In genomic region chr11:100890779-100891178, GRCh38 we compare ENCODE assay signal across 14 cellular contexts.
DNase-seq lines count a peak whose midpoint lies in the region; ATAC-seq and TF ChIP-seq lines count a peak whose summit lies in the region.
"Had no signal": no experiment of that assay in that cellular context is flagged by ENCODE, and none has a peak within 500 bp of the region (broad histone marks: within the 10 kb centered on the region; RNA-seq: fewer than 3 reads in every experiment).

No MANE protein-coding gene starts in this region.

- no peaks in the 10 kb centered on the region for H3K9me3 ChIP-seq in skeletal muscle satellite cell (replicated peaks; ENCODE audit: low read length)
- no peaks in the 10 kb centered on the region for H3K9me3 ChIP-seq in CD8-positive, alpha-beta T cell (ENCODE audit: low read length)
- H3K9me3 ChIP-seq: HAP-1, stomach had no signal

- 62 to 73% methylated on average over 3 of the region's 3 CpGs for WGBS in lower leg skin, 2 donors

- TF ChIP-seq CTCF in WTC11 (IDR thresholded peaks at IDR 0.05): no peak
- no peak for TF ChIP-seq CTCF in lower leg skin (IDR thresholded peaks at IDR 0.05)
- TF ChIP-seq CTCF in CD8-positive, alpha-beta T cell (IDR thresholded peaks at IDR 0.05): no peak
- no peak for TF ChIP-seq CTCF in RWPE1 (conservative IDR thresholded peaks at IDR 0.05; ENCODE audit: low read depth)
- TF ChIP-seq CTCF in GM13976 (IDR thresholded peaks at IDR 0.05; ENCODE audit: borderline replicate concordance, control extremely low read depth, extremely low read depth, insufficient read depth, missing control alignments): no peak

- ATAC-seq in WTC11: no peak
- no peak for ATAC-seq in CD8-positive, alpha-beta T cell

- intact Hi-C loops in lower leg skin (cut with DNase I; ENCODE audit: low total_unique reads): no loop called here
- intact Hi-C loops in CD8-positive, alpha-beta T cell (cut with DNase I, micrococcal nuclease): no loop called here

- H3K27me3 Mint-ChIP-seq in WTC11 (ENCODE audit: low read depth): no peaks in the 10 kb centered on the region
- no peaks in the 10 kb centered on the region for H3K27me3 Mint-ChIP-seq in CD8-positive, alpha-beta T cell (ENCODE audit: low read depth)

- no peaks in the 10 kb centered on the region for H3K27me3 ChIP-seq in skeletal muscle satellite cell (ENCODE audit: control insufficient read depth, insufficient read depth, low read length)
- H3K27me3 ChIP-seq in CD8-positive, alpha-beta T cell (ENCODE audit: insufficient read depth, low read length): no peaks in the 10 kb centered on the region
- H3K27me3 ChIP-seq: stomach had no signal

- H3K9me3 Mint-ChIP-seq in WTC11: no peaks in the 10 kb centered on the region
- no peaks in the 10 kb centered on the region for H3K9me3 Mint-ChIP-seq in CD8-positive, alpha-beta T cell

- no peak overlapping the region for H3K27ac ChIP-seq in CD8-positive, alpha-beta T cell (ENCODE audit: low read depth, low read length)
- no peak overlapping the region for H3K27ac ChIP-seq in RWPE1
- H3K27ac ChIP-seq: stomach had no signal

- no peak overlapping the region for H3K9ac ChIP-seq in skeletal muscle satellite cell (ENCODE audit: low read depth, low read length)

- no peak for TF ChIP-seq POLR2A in lower leg skin (IDR thresholded peaks at IDR 0.05)

- in situ Hi-C loops in GM13976 (cut with MboI; ENCODE audit: low sequenced_read_pairs, unreplicated experiment): no loop called here

- DNase-seq in GM04504 (ENCODE audit: low read depth) (peak; percentile 82), WTC11 (ENCODE audit: low spot score) (no peak), glomerular visceral epithelial cell (ENCODE audit: extremely low spot score) (peak; percentile 79), lower leg skin (ENCODE audit: low spot score in 2 of 2) (no peak), RWPE1 (ENCODE audit: low spot score) (no peak), GM13976 (ENCODE audit: low spot score) (no peak)
- DNase-seq in CD8-positive, alpha-beta T cell: no peak
- DNase-seq: activated CD4-positive, alpha-beta T cell treated with anti-CD3 and anti-CD28 coated beads, Interleukin-2, amount 50 U/mL, for 1 hour; activated effector memory CD4-positive, alpha-beta T cell treated with anti-CD3 and anti-CD28 coated beads, Interleukin-2, amount 50 U/mL, for 16 hours; foreskin melanocyte; KBM-7; stomach had no signal

- no peaks in the 10 kb centered on the region for H3K36me3 ChIP-seq in skeletal muscle satellite cell (ENCODE audit: insufficient read depth, low read length)
- H3K36me3 ChIP-seq in CD8-positive, alpha-beta T cell (ENCODE audit: insufficient read depth, low read length): no peaks in the 10 kb centered on the region
- H3K36me3 ChIP-seq: HAP-1, stomach had no signal

- POLR2A ChIA-PET in WTC11 (lab: Charles Lee) (no interaction called here), RWPE1 (lab: Yijun Ruan, JAX; ENCODE audit: low non-redundant PET) (no interaction called here)
- POLR2A ChIA-PET in CD8-positive, alpha-beta T cell (lab: Charles Lee): no interaction called here

- no peak overlapping the region for H3K4me3 Mint-ChIP-seq in WTC11
- H3K4me3 Mint-ChIP-seq in CD8-positive, alpha-beta T cell: no peak overlapping the region

- H3K36me3 Mint-ChIP-seq in WTC11: no peaks in the 10 kb centered on the region
- H3K36me3 Mint-ChIP-seq in CD8-positive, alpha-beta T cell: no peaks in the 10 kb centered on the region

- CTCF ChIA-PET in WTC11 (lab: Charles Lee) (no interaction called here), RWPE1 (lab: Yijun Ruan, JAX) (no interaction called here)
- CTCF ChIA-PET in CD8-positive, alpha-beta T cell (lab: Charles Lee): no interaction called here

- H3K4me1 Mint-ChIP-seq in WTC11: peaks cover 6% of the 10 kb centered on the region
- no peaks in the 10 kb centered on the region for H3K4me1 Mint-ChIP-seq in CD8-positive, alpha-beta T cell (ENCODE audit: low read depth)

- H3K4me1 ChIP-seq in skeletal muscle satellite cell (ENCODE audit: control insufficient read depth, insufficient read depth, low read length): peaks cover 17% of the 10 kb centered on the region
- H3K4me1 ChIP-seq in CD8-positive, alpha-beta T cell (ENCODE audit: insufficient read depth, low read length): no peaks in the 10 kb centered on the region
- H3K4me1 ChIP-seq: HAP-1 had no signal

- peak overlapping the region; percentile 18; the same call in 1 of the 2 replicates for H3K27ac Mint-ChIP-seq in WTC11
- H3K27ac Mint-ChIP-seq in CD8-positive, alpha-beta T cell: no peak overlapping the region

- no peak overlapping the region for H3K4me3 ChIP-seq in skeletal muscle satellite cell (ENCODE audit: low read length)
- no peak overlapping the region for H3K4me3 ChIP-seq in lower leg skin (ENCODE audit: low read depth, poor library complexity, severe bottlenecking)
- no peak overlapping the region for H3K4me3 ChIP-seq in CD8-positive, alpha-beta T cell (ENCODE audit: low read depth, low read length)
- H3K4me3 ChIP-seq: HAP-1, stomach had no signal

- H3K4me2 ChIP-seq in skeletal muscle satellite cell (ENCODE audit: low read length): peak overlapping the region; percentile 36

TF ChIP-seq in WTC11, 78 proteins besides CTCF, POLR2A, EP300 and RAD21 (continues in another document):
- TF ChIP-seq, protein P1, sequence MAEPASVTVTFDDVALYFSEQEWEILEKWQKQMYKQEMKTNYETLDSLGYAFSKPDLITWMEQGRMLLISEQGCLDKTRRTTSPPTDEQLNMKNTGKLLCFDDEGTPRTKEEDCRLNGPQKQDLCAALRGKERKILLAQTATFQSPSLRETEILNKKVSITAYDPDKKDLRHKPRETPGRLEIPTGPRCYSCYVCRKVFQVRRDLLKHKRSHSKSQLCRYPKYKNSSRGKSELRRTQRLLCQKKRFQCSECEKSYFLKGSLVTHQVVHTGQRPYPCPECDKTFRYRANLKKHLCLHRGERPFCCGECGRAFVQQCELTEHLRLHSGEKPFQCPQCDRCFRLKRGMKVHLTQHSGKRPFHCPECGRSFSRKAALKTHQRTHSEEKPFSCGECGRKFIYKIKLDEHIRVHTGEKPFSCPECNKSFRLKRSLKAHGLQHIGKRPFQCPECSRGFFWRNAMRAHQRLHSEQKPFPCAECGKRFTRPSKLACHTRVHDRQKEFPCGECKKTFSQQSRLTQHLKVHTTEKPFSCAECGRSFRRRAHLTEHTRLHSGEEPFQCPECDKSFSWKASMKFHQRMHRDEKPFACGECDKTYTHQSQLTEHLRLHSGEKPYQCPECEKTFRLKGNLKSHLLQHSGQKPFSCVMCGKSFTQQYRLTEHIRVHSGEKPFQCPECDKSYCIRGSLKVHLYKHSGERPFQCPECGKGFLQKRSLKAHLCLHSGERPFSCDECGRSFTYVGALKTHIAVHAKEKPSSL (CRISPR knock-in tag; conservative IDR thresholded peaks at IDR 0.05): no peak
- no peak for TF ChIP-seq ZBTB43 (CRISPR knock-in tag; IDR thresholded peaks at IDR 0.05)
- TF ChIP-seq, protein P2, sequence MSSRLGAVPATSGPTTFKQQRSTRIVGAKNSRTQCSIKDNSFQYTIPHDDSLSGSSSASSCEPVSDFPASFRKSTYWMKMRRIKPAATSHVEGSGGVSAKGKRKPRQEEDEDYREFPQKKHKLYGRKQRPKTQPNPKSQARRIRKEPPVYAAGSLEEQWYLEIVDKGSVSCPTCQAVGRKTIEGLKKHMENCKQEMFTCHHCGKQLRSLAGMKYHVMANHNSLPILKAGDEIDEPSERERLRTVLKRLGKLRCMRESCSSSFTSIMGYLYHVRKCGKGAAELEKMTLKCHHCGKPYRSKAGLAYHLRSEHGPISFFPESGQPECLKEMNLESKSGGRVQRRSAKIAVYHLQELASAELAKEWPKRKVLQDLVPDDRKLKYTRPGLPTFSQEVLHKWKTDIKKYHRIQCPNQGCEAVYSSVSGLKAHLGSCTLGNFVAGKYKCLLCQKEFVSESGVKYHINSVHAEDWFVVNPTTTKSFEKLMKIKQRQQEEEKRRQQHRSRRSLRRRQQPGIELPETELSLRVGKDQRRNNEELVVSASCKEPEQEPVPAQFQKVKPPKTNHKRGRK (CRISPR knock-in tag; IDR thresholded peaks at IDR 0.05; ENCODE audit: borderline replicate concordance): no peak
- TF ChIP-seq ATF3 (CRISPR knock-in tag; conservative IDR thresholded peaks at IDR 0.05): no peak
- no peak for TF ChIP-seq CBFB (CRISPR knock-in tag; IDR thresholded peaks at IDR 0.05; ENCODE audit: low read depth)

Comparison
In these comparisons a context has a peak if more than half of its experiments do, and no peak if none do; other contexts are left out.
1. DNase-seq: peak in GM04504 (single experiment) and glomerular visceral epithelial cell (single experiment); none in WTC11 (single experiment), lower leg skin (0 of 2), CD8-positive, alpha-beta T cell (0 of 7), RWPE1 (single experiment) and GM13976 (single experiment).